Comparison of ENCODE assay signal across 24 cellular contexts in genomic region chr1:162535501-162535900, GRCh38.
"Had no signal": no experiment of that assay in that cellular context is flagged by ENCODE, and none has a peak within 500 bp of the region (broad histone marks: within the 10 kb centered on the region; RNA-seq: fewer than 3 reads in every experiment).

No MANE protein-coding gene starts in this region.

- DNase-seq: activated naive CD4-positive, alpha-beta T cell; activated T-cell treated with anti-CD3 and anti-CD28 coated beads, Interleukin-2, amount 50 U/mL, for 24 hours; adrenal gland; central memory CD4-positive, alpha-beta T cell; effector memory CD8-positive, alpha-beta T cell; heart right ventricle; islet precursor cell; left cardiac atrium; mesenchymal stem cell; mucosa of descending colon; nephron progenitor cell; nucleus accumbens; posterior cingulate gyrus; right lobe of liver; small intestine; stimulated activated CD4-positive, alpha-beta T cell treated with anti-CD3 and anti-CD28 coated beads, Interleukin-2, amount 100 ng/mL, for 24 hours; stimulated activated naive CD8-positive, alpha-beta T cell treated with anti-CD3 and anti-CD28 coated beads, Interleukin-15, amount 100 ng/mL, for 72 hours; T-helper 9 cell; tibial artery had no signal

- H3K4me3 ChIP-seq: adrenal gland, ascending aorta, esophagus muscularis mucosa, heart right ventricle, mucosa of descending colon, right lobe of liver, tibial artery had no signal

- H3K36me3 ChIP-seq: adrenal gland, ascending aorta, right lobe of liver had no signal

- H3K27ac ChIP-seq: adrenal gland, ascending aorta, esophagus muscularis mucosa, heart right ventricle, right lobe of liver, tibial artery had no signal

- H3K4me1 ChIP-seq: adrenal gland, ascending aorta, esophagus muscularis mucosa, right lobe of liver, tibial artery had no signal

- H3K9me3 ChIP-seq: adrenal gland, ascending aorta, esophagus muscularis mucosa, heart right ventricle, mucosa of descending colon, right lobe of liver, tibial artery had no signal

- ATAC-seq: activated T-helper 17 cell treated with anti-CD3 and anti-CD28 coated beads, Interleukin-2, amount 50 U/mL, for 72 hours; effector memory CD8-positive, alpha-beta T cell; heart right ventricle; left cardiac atrium; mucosa of descending colon; right lobe of liver; stimulated activated effector memory CD8-positive, alpha-beta T cell treated with anti-CD3 and anti-CD28 coated beads, Interleukin-12 subunit alpha, Interleukin-12 subunit beta, amount 100 ng/mL, for 72 hours; stimulated activated naive CD8-positive, alpha-beta T cell treated with anti-CD3 and anti-CD28 coated beads, Interleukin-15, amount 100 ng/mL, for 72 hours; WTC11 had no signal

- H3K27me3 ChIP-seq: adrenal gland, ascending aorta, esophagus muscularis mucosa, heart right ventricle, right lobe of liver, tibial artery had no signal
